In the genomic region with DNA sequence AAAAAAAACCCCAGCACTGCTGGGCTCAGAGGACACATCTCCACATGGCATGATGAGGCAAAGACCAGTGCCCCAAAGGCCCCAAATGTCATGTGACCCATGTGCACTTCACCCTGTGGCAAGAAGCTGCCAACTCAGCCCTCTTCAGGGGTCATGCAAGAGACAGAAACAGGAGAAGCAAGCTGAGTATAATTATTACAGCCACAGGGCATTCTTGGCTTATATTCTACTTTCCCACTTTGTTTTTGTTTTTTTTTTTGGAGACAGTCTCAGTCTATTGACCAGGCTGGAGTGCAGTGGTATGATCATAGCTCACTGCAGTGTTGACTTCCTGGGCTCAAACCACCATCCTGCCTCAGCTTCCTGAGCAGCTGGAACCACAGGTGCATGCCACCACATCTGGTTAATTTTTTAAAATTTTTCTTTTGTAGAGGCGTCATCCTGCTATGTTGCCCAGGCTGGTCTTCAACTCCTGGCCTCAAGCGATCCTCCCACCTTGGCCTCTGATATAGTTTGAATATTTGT, we compare ENCODE assay signal across 1 cellular context.
TF ChIP-seq lines count a peak whose summit lies in the region.

No MANE protein-coding gene starts in this region.

TF ChIP-seq in HepG2, 621 proteins besides CTCF, POLR2A, EP300 and RAD21:
- TF ChIP-seq SMARCE1 (IDR thresholded peaks at IDR 0.05; ENCODE audit: borderline replicate concordance) (no peak), YEATS4 (CRISPR knock-in tag; IDR thresholded peaks at IDR 0.05; ENCODE audit: borderline replicate concordance) (0 out of 2 replicates have a peak, but pooled peaks have one; percentile 20), NR2F6 (IDR thresholded peaks at IDR 0.05) (0 out of 2 replicates have a peak, but pooled peaks have one; percentile 13), NR2F6 (CRISPR knock-in tag; IDR thresholded peaks at IDR 0.05) (no peak), ZNF616 (CRISPR knock-in tag; IDR thresholded peaks at IDR 0.05; ENCODE audit: low read depth) (no peak), HNF4A (CRISPR knock-in tag; IDR thresholded peaks at IDR 0.05) (peak; percentile 15; the same call in 1 of the 2 replicates), RAD51 (IDR thresholded peaks at IDR 0.05; ENCODE audit: borderline replicate concordance) (peak; percentile 43; the same call in 1 of the 2 replicates)
- TF ChIP-seq, protein P1, sequence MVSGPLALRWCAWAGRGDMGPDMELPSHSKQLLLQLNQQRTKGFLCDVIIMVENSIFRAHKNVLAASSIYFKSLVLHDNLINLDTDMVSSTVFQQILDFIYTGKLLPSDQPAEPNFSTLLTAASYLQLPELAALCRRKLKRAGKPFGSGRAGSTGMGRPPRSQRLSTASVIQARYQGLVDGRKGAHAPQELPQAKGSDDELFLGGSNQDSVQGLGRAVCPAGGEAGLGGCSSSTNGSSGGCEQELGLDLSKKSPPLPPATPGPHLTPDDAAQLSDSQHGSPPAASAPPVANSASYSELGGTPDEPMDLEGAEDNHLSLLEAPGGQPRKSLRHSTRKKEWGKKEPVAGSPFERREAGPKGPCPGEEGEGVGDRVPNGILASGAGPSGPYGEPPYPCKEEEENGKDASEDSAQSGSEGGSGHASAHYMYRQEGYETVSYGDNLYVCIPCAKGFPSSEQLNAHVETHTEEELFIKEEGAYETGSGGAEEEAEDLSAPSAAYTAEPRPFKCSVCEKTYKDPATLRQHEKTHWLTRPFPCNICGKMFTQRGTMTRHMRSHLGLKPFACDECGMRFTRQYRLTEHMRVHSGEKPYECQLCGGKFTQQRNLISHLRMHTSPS (CRISPR knock-in tag; IDR thresholded peaks at IDR 0.05; ENCODE audit: low read depth), result peak; percentile 67; the same call in 1 of the 2 replicates
- TF ChIP-seq, protein P2, sequence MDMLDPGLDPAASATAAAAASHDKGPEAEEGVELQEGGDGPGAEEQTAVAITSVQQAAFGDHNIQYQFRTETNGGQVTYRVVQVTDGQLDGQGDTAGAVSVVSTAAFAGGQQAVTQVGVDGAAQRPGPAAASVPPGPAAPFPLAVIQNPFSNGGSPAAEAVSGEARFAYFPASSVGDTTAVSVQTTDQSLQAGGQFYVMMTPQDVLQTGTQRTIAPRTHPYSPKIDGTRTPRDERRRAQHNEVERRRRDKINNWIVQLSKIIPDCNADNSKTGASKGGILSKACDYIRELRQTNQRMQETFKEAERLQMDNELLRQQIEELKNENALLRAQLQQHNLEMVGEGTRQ (IDR thresholded peaks at IDR 0.05; ENCODE audit: low read depth, low read length), result 0 out of 2 replicates have a peak, but pooled peaks have one; percentile 3
- TF ChIP-seq, protein P2 (CRISPR knock-in tag; IDR thresholded peaks at IDR 0.05; ENCODE audit: borderline replicate concordance), result no peak; the same call in 1 of the 2 replicates
- TF ChIP-seq, protein P3, sequence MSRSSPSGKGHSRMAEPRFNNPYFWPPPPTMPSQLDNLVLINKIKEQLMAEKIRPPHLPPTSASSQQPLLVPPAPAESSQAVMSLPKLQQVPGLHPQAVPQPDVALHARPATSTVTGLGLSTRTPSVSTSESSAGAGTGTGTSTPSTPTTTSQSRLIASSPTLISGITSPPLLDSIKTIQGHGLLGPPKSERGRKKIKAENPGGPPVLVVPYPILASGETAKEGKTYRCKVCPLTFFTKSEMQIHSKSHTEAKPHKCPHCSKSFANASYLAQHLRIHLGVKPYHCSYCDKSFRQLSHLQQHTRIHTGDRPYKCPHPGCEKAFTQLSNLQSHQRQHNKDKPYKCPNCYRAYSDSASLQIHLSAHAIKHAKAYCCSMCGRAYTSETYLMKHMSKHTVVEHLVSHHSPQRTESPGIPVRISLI (CRISPR knock-in tag; IDR thresholded peaks at IDR 0.05; ENCODE audit: borderline replicate concordance), result peak; percentile 45; the same call in 1 of the 2 replicates
TF ChIP-seq in HepG2: peak in this region for 7.
